In the genomic region with DNA sequence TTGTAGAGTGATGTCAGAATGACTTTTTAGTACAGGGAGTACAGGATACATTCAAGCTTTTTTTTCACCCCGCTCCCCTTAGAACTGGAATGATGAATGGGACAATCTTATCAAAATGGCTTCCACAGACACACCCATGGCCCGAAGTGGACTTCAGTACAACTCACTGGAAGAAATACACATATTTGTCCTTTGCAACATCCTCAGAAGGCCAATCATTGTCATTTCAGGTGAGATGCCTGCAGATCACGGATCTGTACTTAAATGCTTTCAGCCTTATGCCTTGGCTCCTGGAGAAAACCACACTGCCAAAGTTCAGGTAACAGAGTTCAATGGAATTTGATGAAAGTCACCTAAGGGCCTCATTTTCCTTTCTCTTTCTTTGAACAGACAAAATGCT, we compare ENCODE assay signal across 19 cellular contexts. TPM values are rescaled to one million over a fixed set of nuclear protein-coding genes. Genes with fewer than 3 reads are reported as not detected.
DNase-seq lines count a peak whose midpoint lies in the region; ATAC-seq, FAIRE-seq and TF ChIP-seq lines count a peak whose summit lies in the region.
"Had no signal": no experiment of that assay in that cellular context is flagged by ENCODE, and none has a peak within 500 bp of the region (broad histone marks: within the 10 kb centered on the region; RNA-seq: fewer than 3 reads in every experiment).

No MANE protein-coding gene starts in this region.

- H2AFZ ChIP-seq in MM.1S (ENCODE audit: low read length) (no peak overlapping the region), K562 (ENCODE audit: low read depth, low read length) (no peak overlapping the region)

- peak overlapping the region; percentile 93 to 99 for H3K4me3 Mint-ChIP-seq in activated T-cell treated with anti-CD3 and anti-CD28 coated beads, Interleukin-2, amount 50 U/mL, for 72 hours
- peak overlapping the region; percentile 86 to 93 for H3K4me3 Mint-ChIP-seq in stimulated activated naive CD8-positive, alpha-beta T cell treated with anti-CD3 and anti-CD28 coated beads, Interleukin-15, amount 100 ng/mL, for 72 hours
- H3K4me3 Mint-ChIP-seq: HFFc6 had no signal

- FAIRE-seq in K562 (lab: Jason Lieb, UNC), result peak; percentile 32
- FAIRE-seq: TTC549 had no signal

- H3K9ac ChIP-seq in MM.1S (ENCODE audit: low read length), result no peak overlapping the region
- H3K9ac ChIP-seq in K562 (ENCODE audit: insufficient read depth in 1 of 2, low read depth in 2 of 2, low read length in 2 of 2), result no peak overlapping the region

- POLR2A ChIA-PET in K562 (lab: Yijun Ruan, JAX), result interaction anchor here (0.6 to 0.9 kb wide), 2 partner anchors 8 to 80 kb away, joined by 3 read pairs; no protein-coding TSS in a partner anchor

- CTCF ChIA-PET in K562 (lab: Yijun Ruan, JAX; ENCODE audit: low intra/inter-chr PET ratio), result no interaction called here

- TF ChIP-seq CTCF in MM.1S (IDR thresholded peaks at IDR 0.05; ENCODE audit: low read length) (no peak), K562 (IDR thresholded peaks at IDR 0.05 in 2 of 3, conservative IDR thresholded peaks at IDR 0.05 in 1 of 3; ENCODE audit: insufficient read depth in 2 of 3, low read depth in 1 of 3, low read length in 3 of 3) (no peak), dorsolateral prefrontal cortex (IDR thresholded peaks at IDR 0.05 in 54 of 56, conservative IDR thresholded peaks at IDR 0.05 in 2 of 56; ENCODE audit: low read depth in 1 of 56, partially characterized antibody in 56 of 56) (no peak)

- peaks cover 55% of the 10 kb centered on the region for H3K4me1 ChIP-seq in MM.1S (ENCODE audit: low read length)
- H3K4me1 ChIP-seq in K562 (replicated peaks in 1 of 2; ENCODE audit: control insufficient read depth in 2 of 2, insufficient read depth in 2 of 2, low read length in 2 of 2), result peaks cover 3 to 20% of the 10 kb centered on the region in 2 experiments

- peaks cover 3% of the 10 kb centered on the region for H3K9me1 ChIP-seq in K562 (ENCODE audit: control insufficient read depth, insufficient read depth, low read length)

- peaks cover 70% of the 10 kb centered on the region for H3K4me1 Mint-ChIP-seq in activated T-cell treated with anti-CD3 and anti-CD28 coated beads, Interleukin-2, amount 50 U/mL, for 72 hours (ENCODE audit: low read depth)
- H3K4me1 Mint-ChIP-seq in stimulated activated naive CD8-positive, alpha-beta T cell treated with anti-CD3 and anti-CD28 coated beads, Interleukin-15, amount 100 ng/mL, for 72 hours, result peaks cover 62% of the 10 kb centered on the region

- WGBS in K562 (ENCODE audit: insufficient coverage, low coverage, missing lambda C conversion rate), result 91% methylated on average over 3 of the region's 3 CpGs

- H3K27ac ChIP-seq in MM.1S (ENCODE audit: low read length) (no peak overlapping the region), K562 (ENCODE audit: extremely low read depth, low read depth, low read length) (no peak overlapping the region), dorsolateral prefrontal cortex (no peak overlapping the region)
- H3K27ac ChIP-seq: cardiac muscle cell, SK-N-MC had no signal

- peak overlapping the region; percentile 84; the same call in 1 of the 2 replicates for H3K4me2 ChIP-seq in MM.1S (ENCODE audit: low read depth, low read length)
- no peak overlapping the region for H3K4me2 ChIP-seq in K562 (ENCODE audit: insufficient read depth, low read length)

- H3K9me3 ChIP-seq in MM.1S (replicated peaks; ENCODE audit: insufficient read depth, low read length) (no peaks in the 10 kb centered on the region), K562 (replicated peaks; ENCODE audit: control insufficient read depth, insufficient read depth, low read depth, low read length) (no peaks in the 10 kb centered on the region)

- TF ChIP-seq POLR2A in K562 (conservative IDR thresholded peaks at IDR 0.05), result no peak

- no peak for DNase-seq in activated T-cell treated with anti-CD3 and anti-CD28 coated beads, Interleukin-2, amount 50 U/mL, for 72 hours
- DNase-seq in activated T-cell treated with anti-CD3 and anti-CD28 coated beads for 4 hours (no peak), MM.1S (no peak), K562 (ENCODE audit: extremely low read depth in 1 of 4, low spot score in 3 of 4) (no peak), dorsolateral prefrontal cortex (no peak), OCI-M2 (lab: John Stamatoyannopoulos, UW; ENCODE audit: unreplicated experiment) (no peak)
- no peak for DNase-seq in stimulated activated naive CD8-positive, alpha-beta T cell treated with anti-CD3 and anti-CD28 coated beads, Interleukin-15, amount 100 ng/mL, for 72 hours
- DNase-seq: effector CD4-positive, alpha-beta T cell; head of caudate nucleus; HFFc6; naive B cell; NCI-H1417 treated with DMSO at 0.1 percent for 48 hours; NCI-H2171; NCI-H774 had no signal

- TF ChIP-seq EP300 in K562 (IDR thresholded peaks at IDR 0.05; ENCODE audit: low read length), result no peak

- peaks cover 56 to 87% of the 10 kb centered on the region in 2 donors for H3K36me3 Mint-ChIP-seq in activated T-cell treated with anti-CD3 and anti-CD28 coated beads, Interleukin-2, amount 50 U/mL, for 72 hours (ENCODE audit: insufficient read depth in 2 of 2)

- peaks cover 96% of the 10 kb centered on the region for H3F3A ChIP-seq in MM.1S (ENCODE audit: insufficient read depth, low read length)

- ATAC-seq in activated T-cell treated with anti-CD3 and anti-CD28 coated beads, Interleukin-2, amount 50 U/mL, for 72 hours (replicated peaks in 1 of 2), result no peak
- ATAC-seq in K562 (no peak), GM19035 (IDR thresholded peaks at IDR 0.05; ENCODE audit: unreplicated experiment) (no peak)
- ATAC-seq in stimulated activated naive CD8-positive, alpha-beta T cell treated with anti-CD3 and anti-CD28 coated beads, Interleukin-15, amount 100 ng/mL, for 72 hours, result no peak
- ATAC-seq: Panc1 had no signal

- in situ Hi-C loops in K562 (cut with MboI), result no loop called here

- peaks cover 100% of the 10 kb centered on the region for H3K79me2 ChIP-seq in MM.1S (ENCODE audit: low read length)
- H3K79me2 ChIP-seq in K562 (ENCODE audit: control insufficient read depth, insufficient read depth, low read length), result peaks cover 3% of the 10 kb centered on the region; the same call in 1 of the 3 replicates

- no peaks in the 10 kb centered on the region for H3K27me3 Mint-ChIP-seq in activated T-cell treated with anti-CD3 and anti-CD28 coated beads, Interleukin-2, amount 50 U/mL, for 72 hours (ENCODE audit: low read depth)
- H3K27me3 Mint-ChIP-seq in stimulated activated naive CD8-positive, alpha-beta T cell treated with anti-CD3 and anti-CD28 coated beads, Interleukin-15, amount 100 ng/mL, for 72 hours, result no peaks in the 10 kb centered on the region
- H3K27me3 Mint-ChIP-seq: naive B cell had no signal

- H3K36me3 ChIP-seq in MM.1S (replicated peaks; ENCODE audit: insufficient read depth, low read length), result peaks cover 78% of the 10 kb centered on the region
- peaks cover 93% of the 10 kb centered on the region; the same call in 2 of the 3 replicates for H3K36me3 ChIP-seq in K562 (ENCODE audit: control insufficient read depth, insufficient read depth, low read length)

- peaks cover 45% of the 10 kb centered on the region for H4K20me1 ChIP-seq in MM.1S (ENCODE audit: insufficient read depth, low read length)
- no peaks in the 10 kb centered on the region for H4K20me1 ChIP-seq in K562 (replicated peaks; ENCODE audit: control insufficient read depth, insufficient read depth, low read length)

- no peaks in the 10 kb centered on the region for H3K27me3 ChIP-seq in MM.1S (replicated peaks; ENCODE audit: insufficient read depth, low read length)
- no peaks in the 10 kb centered on the region for H3K27me3 ChIP-seq in K562 (ENCODE audit: control insufficient read depth in 2 of 2, insufficient read depth in 2 of 2, low read length in 2 of 2)
- no peaks in the 10 kb centered on the region for H3K27me3 ChIP-seq in dorsolateral prefrontal cortex
- H3K27me3 ChIP-seq: cardiac muscle cell had no signal

- no peak for TF ChIP-seq RAD21 in K562 (CRISPR knock-in tag; conservative IDR thresholded peaks at IDR 0.05 in 1 of 2, IDR thresholded peaks at IDR 0.05 in 1 of 2)

- H3K4me3 ChIP-seq in MM.1S (ENCODE audit: low read length) (no peak overlapping the region), K562 (no peak overlapping the region), dorsolateral prefrontal cortex (no peak overlapping the region)
- H3K4me3 ChIP-seq: cardiac muscle cell, SK-N-MC had no signal

- H3K9me3 Mint-ChIP-seq in activated T-cell treated with anti-CD3 and anti-CD28 coated beads, Interleukin-2, amount 50 U/mL, for 72 hours, result no peaks in the 10 kb centered on the region
- H3K9me3 Mint-ChIP-seq in stimulated activated naive CD8-positive, alpha-beta T cell treated with anti-CD3 and anti-CD28 coated beads, Interleukin-15, amount 100 ng/mL, for 72 hours, result no peaks in the 10 kb centered on the region
- H3K9me3 Mint-ChIP-seq: HFFc6, naive B cell had no signal

- intact Hi-C loops in K562 (cut with micrococcal nuclease), result no loop called here
- intact Hi-C loops in dorsolateral prefrontal cortex (cut with DNase I), result no loop called here

- BruUV-seq in K562 (replicated peaks; lab: Mats Ljungman, UMichigan), result no TSS peak

- H3K27ac Mint-ChIP-seq in activated T-cell treated with anti-CD3 and anti-CD28 coated beads, Interleukin-2, amount 50 U/mL, for 72 hours, result peak overlapping the region; percentile 98
- peak overlapping the region; percentile 27 to 67 for H3K27ac Mint-ChIP-seq in stimulated activated naive CD8-positive, alpha-beta T cell treated with anti-CD3 and anti-CD28 coated beads, Interleukin-15, amount 100 ng/mL, for 72 hours
- H3K27ac Mint-ChIP-seq: HFFc6 had no signal

- H3K9me2 ChIP-seq in MM.1S (replicated peaks; ENCODE audit: insufficient read depth, low read length), result no peaks in the 10 kb centered on the region

RNA-seq across cellular contexts. Expression of gene TNFAIP3, which starts 8.5 kb away (rescaled TPM):
- total RNA-seq in activated T-cell treated with anti-CD3 and anti-CD28 coated beads, Interleukin-2, amount 50 U/mL, for 72 hours, result 100 to 1,000 TPM; 350 to 510 TPM
- 14.3 and 18.6 TPM in 2 replicates for total RNA-seq in K562 (2011; cell fraction: chromatin; rRNA removed; ENCODE audit: low replicate concordance)
- total RNA-seq in K562 (2011; cell fraction: nucleolus; rRNA removed), result 8.0 and 9.1 TPM in 2 replicates
- 10.2 and 11.3 TPM in 2 replicates for total RNA-seq in K562 (2011; cell fraction: nucleoplasm; rRNA removed)
- total RNA-seq in K562 (2014; rRNA removed), result 5.9 and 6.2 TPM in 2 replicates
- 6.5 and 6.9 TPM in 2 replicates for total RNA-seq in K562 (2014; rRNA removed; fragmentation: Illumina TruSeq; extraction: Trizol)
- total RNA-seq in K562 (2015; rRNA removed; fragmentation: Illumina TruSeq; extraction: Trizol), result 4.6 TPM in 2 replicates
- total RNA-seq in K562 (2021), result 12.5 and 17.0 TPM in 2 replicates
- 6.4 and 11.8 TPM in 2 replicates for polyA plus RNA-seq in K562 (2011; rRNA removed)
- 2.5 and 5.0 TPM in 2 replicates for polyA plus RNA-seq in K562 (2011; cell fraction: cytosol; rRNA removed)
- polyA plus RNA-seq in K562 (2011; cell fraction: nucleus; rRNA removed), result 21.1 and 33.6 TPM in 2 replicates
- 5.7 and 26.6 TPM in 2 replicates for polyA plus RNA-seq in K562 (2012)
- 9.8 and 11.5 TPM in 2 replicates for polyA plus RNA-seq in K562 (2014; fragmentation: Illumina TruSeq; extraction: Trizol)
- 1 to 10 TPM in 1 of 2 experiments, under 1 TPM in 1; 0.79 to 1.3 TPM for polyA plus RNA-seq in K562 (2014; fragmentation: Nextera tagmentation; extraction: Ambion mirVana)
- polyA plus RNA-seq in K562 (2014; rRNA removed), result 9.2 and 9.5 TPM in 2 replicates
- 5.4 and 11.3 TPM in 2 replicates for polyA minus RNA-seq in K562 (2011; rRNA and poly(A)+ RNA removed)
- polyA minus RNA-seq in K562 (2011; cell fraction: cytosol; rRNA and poly(A)+ RNA removed), result 2.9 and 4.6 TPM in 2 replicates
- 6.7 and 20.5 TPM in 2 replicates for polyA minus RNA-seq in K562 (2011; cell fraction: nucleus; rRNA and poly(A)+ RNA removed)
- total RNA-seq in dorsolateral prefrontal cortex, result 10 to 100 TPM in 13 of 120 experiments, 1 to 10 TPM in 107; 1.6 to 33.7 (median 5.7) TPM

Comparison
In these comparisons a context has a peak if more than half of its experiments do, and no peak if none do; other contexts are left out.
1. RNA of gene TNFAIP3, which starts 8.5 kb away (total RNA-seq): 350 to 510 TPM in activated T-cell treated with anti-CD3 and anti-CD28 coated beads, Interleukin-2, amount 50 U/mL, for 72 hours; 4.6 to 18.6 TPM in K562 and 1.6 to 33.7 TPM in dorsolateral prefrontal cortex; every median in the first group is over 10 times any median in the second.